11 cellular contexts compared by ENCODE assay signal in genomic region chr15:62241135-62241770, GRCh38.
DNase-seq lines count a peak whose midpoint lies in the region; ATAC-seq and TF ChIP-seq lines count a peak whose summit lies in the region.
"Had no signal": no experiment of that assay in that cellular context is flagged by ENCODE, and none has a peak within 500 bp of the region (broad histone marks: within the 10 kb centered on the region; RNA-seq: fewer than 3 reads in every experiment).

No MANE protein-coding gene starts in this region.

- POLR2A ChIA-PET in PC-3 (lab: Charles Lee; ENCODE audit: unreplicated experiment), result no interaction called here

- H3K4me1 ChIP-seq in PC-3 (ENCODE audit: insufficient read depth, low read length), result no peaks in the 10 kb centered on the region
- no peaks in the 10 kb centered on the region for H3K4me1 ChIP-seq in left lung
- H3K4me1 ChIP-seq in effector memory CD4-positive, alpha-beta T cell (ENCODE audit: control insufficient read depth, insufficient read depth, low read length, poor library complexity, severe bottlenecking), result no peaks in the 10 kb centered on the region

- intact Hi-C loops in PC-3 (cut with micrococcal nuclease) (no loop called here), left lung (cut with DNase I) (no loop called here)

- peak; percentile 54 for TF ChIP-seq CTCF in PC-3 (conservative IDR thresholded peaks at IDR 0.05; ENCODE audit: low read depth, low read length)
- peak; percentile 39 for TF ChIP-seq CTCF in fibroblast of pulmonary artery (IDR thresholded peaks at IDR 0.05; ENCODE audit: low read length, missing control alignments)
- peak in 1 of 2 donors; percentile 23 for TF ChIP-seq CTCF in left lung (IDR thresholded peaks at IDR 0.05)

- H3K27me3 ChIP-seq in PC-3 (ENCODE audit: low read length) (no peaks in the 10 kb centered on the region), left lung (no peaks in the 10 kb centered on the region)
- H3K27me3 ChIP-seq in effector memory CD4-positive, alpha-beta T cell (replicated peaks; ENCODE audit: control insufficient read depth, insufficient read depth, low read length, poor library complexity, severe bottlenecking), result no peaks in the 10 kb centered on the region

- no peaks in the 10 kb centered on the region for H3F3A ChIP-seq in PC-3 (ENCODE audit: low read length, unreplicated experiment)

- CTCF ChIA-PET in PC-3 (lab: Charles Lee), result no interaction called here

- no peaks in the 10 kb centered on the region for H4K20me1 ChIP-seq in PC-3 (ENCODE audit: low read length)

- no peak overlapping the region for H3K9ac ChIP-seq in PC-3 (ENCODE audit: low read length)

- H2AFZ ChIP-seq in PC-3 (ENCODE audit: low read length), result no peak overlapping the region

- BruUV-seq in PC-3 (replicated peaks; lab: Mats Ljungman, UMichigan), result no TSS peak

- H3K4me3 ChIP-seq in PC-3 (ENCODE audit: low read length) (no peak overlapping the region), fibroblast of pulmonary artery (replicated peaks; ENCODE audit: low read depth, low read length) (no peak overlapping the region), left lung (no peak overlapping the region)
- H3K4me3 ChIP-seq in effector memory CD4-positive, alpha-beta T cell (ENCODE audit: insufficient read depth, low read depth, low read length, poor library complexity, severe bottlenecking), result no peak overlapping the region

- no peaks in the 10 kb centered on the region for H3K79me2 ChIP-seq in PC-3 (ENCODE audit: low read length)

- peak; percentile 31; the same call in 1 of the 2 replicates for ATAC-seq in PC-3
- no peak for ATAC-seq in left lung
- ATAC-seq in GM18873 (IDR thresholded peaks at IDR 0.05; ENCODE audit: low FRiP score, unreplicated experiment), result no peak

- H3K9me3 ChIP-seq in PC-3 (ENCODE audit: low read length), result no peaks in the 10 kb centered on the region
- peaks cover 0 to 8% of the 10 kb centered on the region in 2 donors for H3K9me3 ChIP-seq in left lung
- no peaks in the 10 kb centered on the region for H3K9me3 ChIP-seq in effector memory CD4-positive, alpha-beta T cell (ENCODE audit: control insufficient read depth, low read length)

- H3K4me2 ChIP-seq in PC-3 (ENCODE audit: low read length), result no peak overlapping the region

- H3K27ac ChIP-seq in PC-3 (ENCODE audit: low read length), result no peak overlapping the region
- no peak overlapping the region for H3K27ac ChIP-seq in left lung
- no peak overlapping the region for H3K27ac ChIP-seq in effector memory CD4-positive, alpha-beta T cell (ENCODE audit: insufficient read depth, low read length, poor library complexity, severe bottlenecking)

- DNase-seq in stimulated activated CD4-positive, alpha-beta T cell treated with anti-CD3 and anti-CD28 coated beads, Interleukin-15, amount 100 ng/mL, for 24 hours, result peak; percentile 5
- DNase-seq in stimulated activated CD4-positive, alpha-beta T cell treated with anti-CD3 and anti-CD28 coated beads, Interleukin-4, amount 100 ng/mL, for 1 hour, result no peak
- DNase-seq in PC-3, result peak; percentile 33
- no peak for DNase-seq in fibroblast of pulmonary artery (ENCODE audit: low read depth)
- no peak for DNase-seq in DMS79 treated with DMSO at 0.1 percent for 48 hours (lab: John Stamatoyannopoulos, UW)
- DNase-seq in left lung, result no peak
- DNase-seq in effector memory CD4-positive, alpha-beta T cell, result no peak
- DNase-seq: DMS79; NCI-H2081; stimulated activated CD4-positive, alpha-beta T cell treated with anti-CD3 and anti-CD28 coated beads, Interleukin-12 subunit alpha, Interleukin-12 subunit beta, amount 100 ng/mL, for 4 hours had no signal

- H3K9me2 ChIP-seq in PC-3 (replicated peaks; ENCODE audit: low read length), result no peaks in the 10 kb centered on the region

- H3K36me3 ChIP-seq in PC-3 (ENCODE audit: low read depth, low read length), result no peaks in the 10 kb centered on the region
- H3K36me3 ChIP-seq in left lung, result no peaks in the 10 kb centered on the region
- no peaks in the 10 kb centered on the region for H3K36me3 ChIP-seq in effector memory CD4-positive, alpha-beta T cell (ENCODE audit: control insufficient read depth, insufficient read depth, low read length)

Comparison
In these comparisons a context has a peak if more than half of its experiments do, and no peak if none do; other contexts are left out.
1. DNase-seq: peak in stimulated activated CD4-positive, alpha-beta T cell treated with anti-CD3 and anti-CD28 coated beads, Interleukin-15, amount 100 ng/mL, for 24 hours (single experiment) and PC-3 (single experiment); none in stimulated activated CD4-positive, alpha-beta T cell treated with anti-CD3 and anti-CD28 coated beads, Interleukin-4, amount 100 ng/mL, for 1 hour (single experiment), fibroblast of pulmonary artery (single experiment), DMS79 treated with DMSO at 0.1 percent for 48 hours (single experiment), left lung (0 of 2) and effector memory CD4-positive, alpha-beta T cell (0 of 3).